In the genomic region with DNA sequence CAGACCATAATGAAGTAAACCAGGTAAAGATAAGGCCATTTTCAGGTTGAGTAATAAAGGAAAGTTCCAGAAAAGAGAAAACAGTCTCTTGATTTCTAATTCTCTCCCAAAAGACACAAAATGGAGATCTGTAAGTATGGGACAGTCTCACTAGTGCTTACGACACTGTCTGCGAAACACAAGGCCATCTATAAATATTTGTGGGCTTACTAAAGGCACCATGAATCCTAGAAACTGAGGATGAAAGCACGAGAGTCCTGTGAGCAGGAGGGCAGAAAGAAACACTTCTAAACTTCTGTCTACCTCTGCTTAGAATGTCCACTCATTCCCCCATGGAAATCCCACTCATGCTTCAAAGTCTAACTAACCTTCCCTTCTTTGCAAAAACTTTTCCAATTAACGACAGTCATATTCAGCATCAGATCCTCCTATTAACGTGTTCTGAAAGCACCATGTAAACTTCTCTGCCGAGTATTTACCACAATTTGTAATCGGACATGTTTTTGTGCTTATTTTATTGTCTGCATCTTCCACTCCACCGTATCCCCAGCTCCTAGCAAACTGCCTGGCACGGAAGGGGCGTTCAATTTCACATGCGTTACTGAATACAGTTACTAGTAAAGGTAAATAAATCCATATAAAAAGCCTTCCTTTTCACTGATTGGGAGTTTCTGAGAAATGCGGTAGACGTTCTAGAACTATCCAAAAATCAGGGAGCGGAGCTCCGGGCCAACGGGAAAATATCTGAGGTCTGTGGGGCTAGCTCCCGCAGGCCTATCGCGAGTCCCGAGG, we compare ENCODE assay signal across 8 cellular contexts.
DNase-seq lines count a peak whose midpoint lies in the region; ATAC-seq, FAIRE-seq and TF ChIP-seq lines count a peak whose summit lies in the region.

No MANE protein-coding gene starts in this region.

- peak overlapping the region; percentile 69 for H3K4me3 ChIP-seq in HAP-1
- peak overlapping the region; percentile 91 for H3K4me3 ChIP-seq in iPS-18c (ENCODE audit: insufficient read depth, low read depth, low read length)
- peak overlapping the region; percentile 66 to 71 for H3K4me3 ChIP-seq in tibial artery

- FAIRE-seq in H54 (lab: Jason Lieb, UNC): no peak

- H3K27me3 ChIP-seq in HAP-1 (ENCODE audit: low read depth): no peaks in the 10 kb centered on the region
- H3K27me3 ChIP-seq in tibial artery: no peaks in the 10 kb centered on the region

- intact Hi-C loops in tibial artery (cut with DNase I; ENCODE audit: low total_unique reads): no loop called here

- TF ChIP-seq POLR2A in H54 (IDR thresholded peaks at IDR 0.05; ENCODE audit: low read depth, low read length): no peak

- in situ Hi-C loops in HAP-1 (cut with MboI; ENCODE audit: low sequenced_read_pairs): no loop called here

- ATAC-seq in SK-N-SH treated with all-trans-retinoic acid at 6 μM for 48 hours: peak; percentile 5
- ATAC-seq in GM21367 (IDR thresholded peaks at IDR 0.05; ENCODE audit: unreplicated experiment): no peak

- TF ChIP-seq CTCF in tibial artery (IDR thresholded peaks at IDR 0.05): no peak

- H3K9me3 ChIP-seq in HAP-1: no peaks in the 10 kb centered on the region
- no peaks in the 10 kb centered on the region for H3K9me3 ChIP-seq in iPS-18c (ENCODE audit: control insufficient read depth, insufficient read depth, low read length)
- no peaks in the 10 kb centered on the region for H3K9me3 ChIP-seq in tibial artery

- peak; percentile 11 for DNase-seq in COLO829 (ENCODE audit: low spot score)
- DNase-seq in HAP-1 (ENCODE audit: low spot score in 2 of 2): peak in 1 of 2 experiments; percentile 13
- DNase-seq in tibial artery: no peak
- no peak for DNase-seq in H54 (ENCODE audit: insufficient read length, low spot score)
- DNase-seq in NCI-H82 (lab: John Stamatoyannopoulos, UW): no peak

- peaks cover 8% of the 10 kb centered on the region for H3K4me1 ChIP-seq in HAP-1
- H3K4me1 ChIP-seq in tibial artery: peaks cover 0 to 6% (median 0%) of the 10 kb centered on the region in 4 donors

- H3K36me3 ChIP-seq in HAP-1 (replicated peaks) (peaks cover 25% of the 10 kb centered on the region), tibial artery (peaks cover 0 to 9% (median 5%) of the 10 kb centered on the region in 3 donors)

- H3K27ac ChIP-seq in tibial artery: peak overlapping the region; percentile 83 to 90

TF ChIP-seq in SK-N-SH treated with all-trans-retinoic acid at 6 μM for 48 hours, 23 proteins besides CTCF, POLR2A, EP300 and RAD21:
- TF ChIP-seq ZFP30 (CRISPR knock-in tag; IDR thresholded peaks at IDR 0.05) (no peak), ESRRG (CRISPR knock-in tag; IDR thresholded peaks at IDR 0.05) (no peak), TOX (CRISPR knock-in tag; IDR thresholded peaks at IDR 0.05; ENCODE audit: borderline replicate concordance) (no peak), ARNTL (CRISPR knock-in tag; IDR thresholded peaks at IDR 0.05; ENCODE audit: borderline replicate concordance, low read depth) (no peak), ZC3H10 (CRISPR knock-in tag; IDR thresholded peaks at IDR 0.05) (no peak), ISL1 (CRISPR knock-in tag; IDR thresholded peaks at IDR 0.05) (no peak), ZNF8 (CRISPR knock-in tag; IDR thresholded peaks at IDR 0.05) (no peak), SNAI2 (CRISPR knock-in tag; IDR thresholded peaks at IDR 0.05) (no peak), RARB (CRISPR knock-in tag; IDR thresholded peaks at IDR 0.05) (no peak), GLIS3 (CRISPR knock-in tag; IDR thresholded peaks at IDR 0.05) (no peak), ZNF565 (CRISPR knock-in tag; conservative IDR thresholded peaks at IDR 0.05; ENCODE audit: low read depth) (no peak)
- TF ChIP-seq, protein P1, sequence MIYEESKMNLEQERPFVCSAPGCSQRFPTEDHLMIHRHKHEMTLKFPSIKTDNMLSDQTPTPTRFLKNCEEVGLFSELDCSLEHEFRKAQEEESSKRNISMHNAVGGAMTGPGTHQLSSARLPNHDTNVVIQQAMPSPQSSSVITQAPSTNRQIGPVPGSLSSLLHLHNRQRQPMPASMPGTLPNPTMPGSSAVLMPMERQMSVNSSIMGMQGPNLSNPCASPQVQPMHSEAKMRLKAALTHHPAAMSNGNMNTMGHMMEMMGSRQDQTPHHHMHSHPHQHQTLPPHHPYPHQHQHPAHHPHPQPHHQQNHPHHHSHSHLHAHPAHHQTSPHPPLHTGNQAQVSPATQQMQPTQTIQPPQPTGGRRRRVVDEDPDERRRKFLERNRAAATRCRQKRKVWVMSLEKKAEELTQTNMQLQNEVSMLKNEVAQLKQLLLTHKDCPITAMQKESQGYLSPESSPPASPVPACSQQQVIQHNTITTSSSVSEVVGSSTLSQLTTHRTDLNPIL (CRISPR knock-in tag; IDR thresholded peaks at IDR 0.05; ENCODE audit: low read depth): no peak
- TF ChIP-seq, protein P2, sequence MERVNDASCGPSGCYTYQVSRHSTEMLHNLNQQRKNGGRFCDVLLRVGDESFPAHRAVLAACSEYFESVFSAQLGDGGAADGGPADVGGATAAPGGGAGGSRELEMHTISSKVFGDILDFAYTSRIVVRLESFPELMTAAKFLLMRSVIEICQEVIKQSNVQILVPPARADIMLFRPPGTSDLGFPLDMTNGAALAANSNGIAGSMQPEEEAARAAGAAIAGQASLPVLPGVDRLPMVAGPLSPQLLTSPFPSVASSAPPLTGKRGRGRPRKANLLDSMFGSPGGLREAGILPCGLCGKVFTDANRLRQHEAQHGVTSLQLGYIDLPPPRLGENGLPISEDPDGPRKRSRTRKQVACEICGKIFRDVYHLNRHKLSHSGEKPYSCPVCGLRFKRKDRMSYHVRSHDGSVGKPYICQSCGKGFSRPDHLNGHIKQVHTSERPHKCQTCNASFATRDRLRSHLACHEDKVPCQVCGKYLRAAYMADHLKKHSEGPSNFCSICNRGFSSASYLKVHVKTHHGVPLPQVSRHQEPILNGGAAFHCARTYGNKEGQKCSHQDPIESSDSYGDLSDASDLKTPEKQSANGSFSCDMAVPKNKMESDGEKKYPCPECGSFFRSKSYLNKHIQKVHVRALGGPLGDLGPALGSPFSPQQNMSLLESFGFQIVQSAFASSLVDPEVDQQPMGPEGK (CRISPR knock-in tag; IDR thresholded peaks at IDR 0.05; ENCODE audit: borderline replicate concordance): no peak
TF ChIP-seq in SK-N-SH treated with all-trans-retinoic acid at 6 μM for 48 hours: peak in this region for 0.
